In genomic region chr1:230066466-230067404, GRCh38 we compare ENCODE assay signal across 1 cellular context.
TF ChIP-seq lines count a peak whose summit lies in the region.

Gene GALNT2, plus strand, starts transcription at chr1:230067238. Its CDS starts 43 bp downstream, at chr1:230067281.

TF ChIP-seq in HepG2, 621 proteins besides CTCF, POLR2A, EP300 and RAD21 (continued from another document and continues in another):
- TF ChIP-seq ZFP37 (CRISPR knock-in tag; IDR thresholded peaks at IDR 0.05; ENCODE audit: borderline replicate concordance) = no peak
- TF ChIP-seq FOXA1 (IDR thresholded peaks at IDR 0.05) = no peak
- TF ChIP-seq FOXA1 (CRISPR knock-in tag; IDR thresholded peaks at IDR 0.05) = no peak
- TF ChIP-seq PHF8 (CRISPR knock-in tag; IDR thresholded peaks at IDR 0.05) = peak; percentile 52
- no peak for TF ChIP-seq ZBTB4 (CRISPR knock-in tag; IDR thresholded peaks at IDR 0.05; ENCODE audit: borderline replicate concordance)
- no peak for TF ChIP-seq KDM5A (IDR thresholded peaks at IDR 0.05; ENCODE audit: borderline replicate concordance, low read length)
- no peak for TF ChIP-seq ZNF280D (CRISPR knock-in tag; IDR thresholded peaks at IDR 0.05)
- TF ChIP-seq KDM2A (CRISPR knock-in tag; IDR thresholded peaks at IDR 0.05; ENCODE audit: borderline replicate concordance, low read depth) = peak; percentile 52; the same call in 1 of the 2 replicates
- TF ChIP-seq ZNF605 (CRISPR knock-in tag; IDR thresholded peaks at IDR 0.05) = no peak
- no peak for TF ChIP-seq KDM1A (CRISPR knock-in tag; IDR thresholded peaks at IDR 0.05)
- no peak for TF ChIP-seq MLLT10 (CRISPR knock-in tag; IDR thresholded peaks at IDR 0.05)
- TF ChIP-seq ZFY (CRISPR knock-in tag; IDR thresholded peaks at IDR 0.05) = peak; percentile 79
- TF ChIP-seq CCAR2 (optimal IDR thresholded peaks at IDR 0.05; ENCODE audit: low read depth, low read length) = no peak
- no peak for TF ChIP-seq HOMEZ (CRISPR knock-in tag; IDR thresholded peaks at IDR 0.05; ENCODE audit: low read depth)
- TF ChIP-seq EZH2 (conservative IDR thresholded peaks at IDR 0.05; ENCODE audit: low read depth, low read length) = no peak
- TF ChIP-seq KLF9 (CRISPR knock-in tag; IDR thresholded peaks at IDR 0.05; ENCODE audit: low read depth) = no peak
- TF ChIP-seq ZNF839 (CRISPR knock-in tag; IDR thresholded peaks at IDR 0.05; ENCODE audit: borderline replicate concordance) = no peak
- TF ChIP-seq ZFP62 (CRISPR knock-in tag; IDR thresholded peaks at IDR 0.05) = no peak
- TF ChIP-seq ERF (CRISPR knock-in tag; IDR thresholded peaks at IDR 0.05) = no peak
- no peak for TF ChIP-seq ZNF883 (CRISPR knock-in tag; IDR thresholded peaks at IDR 0.05; ENCODE audit: not compliant biosample characterization)
- TF ChIP-seq LCORL (IDR thresholded peaks at IDR 0.05) = no peak
- peak; percentile 76; the same call in 1 of the 2 replicates for TF ChIP-seq LCORL (CRISPR knock-in tag; IDR thresholded peaks at IDR 0.05)
- no peak for TF ChIP-seq ZBTB46 (CRISPR knock-in tag; IDR thresholded peaks at IDR 0.05; ENCODE audit: borderline replicate concordance)
- TF ChIP-seq ZSCAN30 (CRISPR knock-in tag; IDR thresholded peaks at IDR 0.05) = no peak
- no peak for TF ChIP-seq TIGD3 (CRISPR knock-in tag; IDR thresholded peaks at IDR 0.05; ENCODE audit: borderline replicate concordance)
- TF ChIP-seq RARA (CRISPR knock-in tag; IDR thresholded peaks at IDR 0.05) = peak; percentile 49; the same call in 1 of the 2 replicates
- peak; percentile 25; the same call in 1 of the 2 replicates for TF ChIP-seq HMG20A (CRISPR knock-in tag; IDR thresholded peaks at IDR 0.05; ENCODE audit: borderline replicate concordance)
- TF ChIP-seq ZNF713 (CRISPR knock-in tag; IDR thresholded peaks at IDR 0.05) = no peak
- no peak for TF ChIP-seq ZNF17 (CRISPR knock-in tag; IDR thresholded peaks at IDR 0.05)
- TF ChIP-seq MED1 (CRISPR knock-in tag; IDR thresholded peaks at IDR 0.05) = no peak
- peak; percentile 59; the same call in 1 of the 2 replicates for TF ChIP-seq MTF1 (CRISPR knock-in tag; IDR thresholded peaks at IDR 0.05)
- TF ChIP-seq KMT2A (CRISPR knock-in tag; IDR thresholded peaks at IDR 0.05) = no peak; the same call in 1 of the 2 replicates
- TF ChIP-seq ZNF180 (CRISPR knock-in tag; IDR thresholded peaks at IDR 0.05; ENCODE audit: borderline replicate concordance, low read depth) = no peak
- no peak for TF ChIP-seq NFIC (IDR thresholded peaks at IDR 0.05; ENCODE audit: low read length)
- no peak for TF ChIP-seq CAMTA2 (CRISPR knock-in tag; IDR thresholded peaks at IDR 0.05; ENCODE audit: borderline replicate concordance)
- peak; percentile 41 for TF ChIP-seq ARID5B (CRISPR knock-in tag; IDR thresholded peaks at IDR 0.05)
- no peak for TF ChIP-seq HNRNPH1 (optimal IDR thresholded peaks at IDR 0.05; ENCODE audit: low read depth, low read length)
- TF ChIP-seq ZFX (CRISPR knock-in tag; IDR thresholded peaks at IDR 0.05; ENCODE audit: low read depth) = peak; percentile 50
- TF ChIP-seq ZNF644 (CRISPR knock-in tag; IDR thresholded peaks at IDR 0.05; ENCODE audit: low read depth) = no peak
- no peak for TF ChIP-seq ZNF773 (CRISPR knock-in tag; IDR thresholded peaks at IDR 0.05; ENCODE audit: borderline replicate concordance)
- TF ChIP-seq CC2D1A (CRISPR knock-in tag; IDR thresholded peaks at IDR 0.05) = no peak
- TF ChIP-seq NONO (IDR thresholded peaks at IDR 0.05) = no peak
- TF ChIP-seq NONO (CRISPR knock-in tag; conservative IDR thresholded peaks at IDR 0.05) = peak; percentile 77
- peak; percentile 27; the same call in 1 of the 2 replicates for TF ChIP-seq ZBTB25 (CRISPR knock-in tag; IDR thresholded peaks at IDR 0.05)
- TF ChIP-seq ZNF333 (CRISPR knock-in tag; IDR thresholded peaks at IDR 0.05; ENCODE audit: borderline replicate concordance) = no peak
- TF ChIP-seq BCL6 (CRISPR knock-in tag; IDR thresholded peaks at IDR 0.05) = peak; percentile 40; the same call in 1 of the 2 replicates
- no peak for TF ChIP-seq DDIT3 (CRISPR knock-in tag; IDR thresholded peaks at IDR 0.05)
- 0 out of 2 replicates have a peak, but pooled peaks have one; percentile 11 for TF ChIP-seq SP5 (CRISPR knock-in tag; IDR thresholded peaks at IDR 0.05; ENCODE audit: borderline replicate concordance, low read depth)
- TF ChIP-seq HDAC1 (CRISPR knock-in tag; IDR thresholded peaks at IDR 0.05) = peak; percentile 76; the same call in 1 of the 2 replicates
- peak; percentile 42 for TF ChIP-seq SKI (IDR thresholded peaks at IDR 0.05; ENCODE audit: partially characterized antibody)
- no peak for TF ChIP-seq GZF1 (CRISPR knock-in tag; IDR thresholded peaks at IDR 0.05)
